Comparison of ENCODE assay signal across 25 cellular contexts in the genomic region with DNA sequence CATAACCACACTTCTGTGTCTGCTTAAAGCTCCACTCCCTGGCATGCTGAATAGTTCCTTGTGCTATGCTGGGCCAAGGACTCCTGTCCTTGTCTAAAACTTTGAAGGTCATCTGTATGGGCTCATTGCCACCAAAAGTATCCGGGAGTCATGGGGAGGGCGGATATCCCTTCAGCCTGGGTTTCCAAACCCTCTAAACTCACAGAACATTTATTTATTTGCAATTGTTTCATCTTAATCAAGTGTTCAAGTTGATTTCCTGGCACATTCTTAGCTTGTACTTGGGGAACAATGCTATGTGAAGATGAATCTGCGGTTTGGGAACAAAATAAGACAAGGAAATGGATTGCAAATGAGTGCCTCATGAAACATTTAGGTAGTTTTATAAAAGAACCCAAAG. TPM values are rescaled to one million over a fixed set of nuclear protein-coding genes. Genes with fewer than 3 reads are reported as not detected.
A peak's percentile ranks its signal among the peaks of the same experiment; 100 is the strongest.
DNase-seq lines count a peak whose midpoint lies in the region; ATAC-seq, FAIRE-seq and TF ChIP-seq lines count a peak whose summit lies in the region.
"Had no signal": no experiment of that assay in that cellular context is flagged by ENCODE, and none has a peak within 500 bp of the region (broad histone marks: within the 10 kb centered on the region; RNA-seq: fewer than 3 reads in every experiment).

No MANE protein-coding gene starts in this region.

- peak overlapping the region; percentile 65 for H3K4me2 ChIP-seq in A549
- H3K4me2 ChIP-seq: BLaER1 had no signal

- ATAC-seq in A549 (no peak), left lobe of liver (peak; percentile 58), GM18505 (IDR thresholded peaks at IDR 0.05; ENCODE audit: unreplicated experiment) (no peak), HG03025 (IDR thresholded peaks at IDR 0.05; ENCODE audit: low FRiP score, unreplicated experiment) (no peak)
- ATAC-seq: esophagus mucosa, left colon, Panc1 had no signal

- H3K9me3 ChIP-seq in A549 (no peaks in the 10 kb centered on the region), skeletal muscle tissue (ENCODE audit: control insufficient read depth in 3 of 3, low read length in 3 of 3) (no peaks in the 10 kb centered on the region)
- H3K9me3 ChIP-seq: BLaER1, thoracic aorta had no signal

- H3K4me1 ChIP-seq in A549 (peaks cover 11% of the 10 kb centered on the region), skeletal muscle tissue (ENCODE audit: control insufficient read depth in 3 of 3, insufficient read depth in 3 of 3, low read length in 3 of 3) (peaks cover 0 to 3% (median 0%) of the 10 kb centered on the region in 3 donors)

- TF ChIP-seq CTCF in A549 (IDR thresholded peaks at IDR 0.05), result no peak
- no peak for TF ChIP-seq CTCF in dorsolateral prefrontal cortex (IDR thresholded peaks at IDR 0.05 in 54 of 56, conservative IDR thresholded peaks at IDR 0.05 in 2 of 56; ENCODE audit: low read depth in 1 of 56, partially characterized antibody in 56 of 56)

- 91% methylated on average over 3 of the region's 3 CpGs for WGBS in A549 (ENCODE audit: missing lambda C conversion rate)

- no peaks in the 10 kb centered on the region for H3K36me3 ChIP-seq in skeletal muscle tissue (ENCODE audit: control insufficient read depth in 3 of 3, insufficient read depth in 3 of 3, low read length in 3 of 3)
- H3K36me3 ChIP-seq: BLaER1, thoracic aorta had no signal

- H3K9ac ChIP-seq in skeletal muscle tissue (ENCODE audit: low read depth in 1 of 3, low read length in 3 of 3), result no peak overlapping the region
- H3K9ac ChIP-seq: BLaER1 had no signal

- CTCF ChIA-PET in A549 (lab: Yijun Ruan, JAX), result no interaction called here

- H3K27ac ChIP-seq in A549 (peak overlapping the region in 1 of 2 experiments; percentile 23; a peak in 2 of 6 replicates), skeletal muscle tissue (ENCODE audit: low read depth, low read length) (no peak overlapping the region), dorsolateral prefrontal cortex (peak overlapping the region in 8 of 59 donors; percentile 6 to 47 (median 34))
- H3K27ac ChIP-seq: BLaER1, thoracic aorta had no signal

- no peak for TF ChIP-seq RAD21 in A549 (conservative IDR thresholded peaks at IDR 0.05 in 1 of 2, IDR thresholded peaks at IDR 0.05 in 1 of 2)

- no peak overlapping the region for H3K4me3 ChIP-seq in A549
- peak overlapping the region in 2 of 3 donors; percentile 3 to 4 for H3K4me3 ChIP-seq in skeletal muscle tissue (ENCODE audit: low read length in 3 of 3)
- peak overlapping the region in 22 of 59 donors; percentile 1 to 52 (median 20) for H3K4me3 ChIP-seq in dorsolateral prefrontal cortex
- H3K4me3 ChIP-seq: BLaER1, thoracic aorta had no signal

- H3K27me3 ChIP-seq in skeletal muscle tissue (ENCODE audit: control insufficient read depth in 3 of 3, insufficient read depth in 3 of 3, low read length in 3 of 3) (no peaks in the 10 kb centered on the region), dorsolateral prefrontal cortex (no peaks in the 10 kb centered on the region)
- H3K27me3 ChIP-seq: BLaER1 had no signal

- TF ChIP-seq POLR2A in A549 (IDR thresholded peaks at IDR 0.05; ENCODE audit: low read length) (no peak), GM18505 (IDR thresholded peaks at IDR 0.05; ENCODE audit: borderline replicate concordance, extremely low read depth, insufficient read depth, insufficient read length) (no peak)

- no peak for FAIRE-seq in A549 (lab: Jason Lieb, UNC)
- FAIRE-seq: D721Med had no signal

- no peak for DNase-seq in A549 (ENCODE audit: low read depth in 1 of 2, low spot score in 1 of 2)
- peak; percentile 54 for DNase-seq in dermis blood vessel endothelial cell
- no peak for DNase-seq in left lobe of liver (ENCODE audit: low spot score)
- no peak for DNase-seq in activated naive CD4-positive, alpha-beta T cell treated with anti-CD3 and anti-CD28 coated beads, Interleukin-2, amount 50 U/mL, for 16 hours
- no peak for DNase-seq in dorsolateral prefrontal cortex
- DNase-seq: activated CD4-positive, alpha-beta T cell treated with anti-CD3 and anti-CD28 coated beads for 4 hours; activated naive CD4-positive, alpha-beta T cell treated with anti-CD3 and anti-CD28 coated beads, Interleukin-2, amount 10 ng/mL, durations not matched to agents 7 days and 5 days; activated T-cell treated with anti-CD3 and anti-CD28 coated beads, Interleukin-2, amount 50 U/mL, for 48 hours; anterior cingulate cortex; effector CD4-positive, alpha-beta T cell; HFFc6; KG1; left colon; NCI-H1436 treated with DMSO at 0.1 percent for 48 hours; NCI-H510A had no signal

- TF ChIP-seq EP300 in A549 (IDR thresholded peaks at IDR 0.05), result no peak

- intact Hi-C loops in dorsolateral prefrontal cortex (cut with DNase I), result no loop called here

- POLR2A ChIA-PET in A549 (lab: Yijun Ruan, JAX), result no interaction called here

TF ChIP-seq in A549, 52 proteins besides CTCF, POLR2A, EP300 and RAD21:
- no peak for TF ChIP-seq KDM1A (IDR thresholded peaks at IDR 0.05; ENCODE audit: low read depth)
- no peak for TF ChIP-seq FOSB (CRISPR knock-in tag; IDR thresholded peaks at IDR 0.05)
- no peak for TF ChIP-seq EHF (CRISPR knock-in tag; IDR thresholded peaks at IDR 0.05)
- TF ChIP-seq, protein P1, sequence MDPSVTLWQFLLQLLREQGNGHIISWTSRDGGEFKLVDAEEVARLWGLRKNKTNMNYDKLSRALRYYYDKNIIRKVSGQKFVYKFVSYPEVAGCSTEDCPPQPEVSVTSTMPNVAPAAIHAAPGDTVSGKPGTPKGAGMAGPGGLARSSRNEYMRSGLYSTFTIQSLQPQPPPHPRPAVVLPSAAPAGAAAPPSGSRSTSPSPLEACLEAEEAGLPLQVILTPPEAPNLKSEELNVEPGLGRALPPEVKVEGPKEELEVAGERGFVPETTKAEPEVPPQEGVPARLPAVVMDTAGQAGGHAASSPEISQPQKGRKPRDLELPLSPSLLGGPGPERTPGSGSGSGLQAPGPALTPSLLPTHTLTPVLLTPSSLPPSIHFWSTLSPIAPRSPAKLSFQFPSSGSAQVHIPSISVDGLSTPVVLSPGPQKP (IDR thresholded peaks at IDR 0.05; ENCODE audit: low read depth, low read length), result no peak
- no peak for TF ChIP-seq HOXB5 (CRISPR knock-in tag; IDR thresholded peaks at IDR 0.05)
TF ChIP-seq in A549: peak in this region for 0.

RNA-seq across cellular contexts. Expression of a gene that starts 1.8 kb away (rescaled TPM):
- polyA plus RNA-seq in A549 (2011; rRNA removed), result 9.7 and 11.7 TPM in 2 replicates
- 0.29 and 0.36 TPM in 2 replicates for polyA plus RNA-seq in A549 (2012; cell fraction: cytosol; rRNA removed)
- 0.28 and 0.54 TPM in 2 replicates for polyA plus RNA-seq in A549 (2012; cell fraction: nucleus; rRNA removed)
- 1.9 to 2.8 TPM (median 2.5 TPM) in 3 replicates for polyA plus RNA-seq in A549 (2017; fragmentation: RNase III; extraction: RNeasy Plus Mini Kit Qiagen cat#74134 plus additional on column Dnase treatment)
- 11.2 and 14.7 TPM in 2 replicates for polyA minus RNA-seq in A549 (2011; rRNA and poly(A)+ RNA removed)
- 4.5 and 34.9 TPM in 2 replicates for total RNA-seq in dermis blood vessel endothelial cell
- 3.5 TPM for total RNA-seq in left lobe of liver
- total RNA-seq in skeletal muscle tissue, result 8.4 TPM
- total RNA-seq in dorsolateral prefrontal cortex, result 10 to 100 TPM in 41 of 120 experiments, 1 to 10 TPM in 79; 1.5 to 28.3 (median 8.8) TPM
- total RNA-seq: A673, HFFc6, SK-MEL-5 had no signal
